Comparison of ENCODE assay signal across 19 cellular contexts in genomic region chr13:99351772-99352171, GRCh38. TPM values are rescaled to one million over a fixed set of nuclear protein-coding genes. Genes with fewer than 3 reads are reported as not detected.
DNase-seq lines count a peak whose midpoint lies in the region; ATAC-seq and TF ChIP-seq lines count a peak whose summit lies in the region.
"Had no signal": no experiment of that assay in that cellular context is flagged by ENCODE, and none has a peak within 500 bp of the region (broad histone marks: within the 10 kb centered on the region; RNA-seq: fewer than 3 reads in every experiment).

No MANE protein-coding gene starts in this region.

- peak overlapping the region; percentile 93 to 100 (median 93) for H3K27ac Mint-ChIP-seq in CD4-positive, CD25-positive, alpha-beta regulatory T cell
- H3K27ac Mint-ChIP-seq in T-helper 2 cell treated with Interferon-gamma antibody and Interleukin-4, amounts not matched to agents 5 μg/mL and 100 μg/mL, for 36 hours = peak overlapping the region; percentile 92
- H3K27ac Mint-ChIP-seq in endodermal cell = no peak overlapping the region
- H3K27ac Mint-ChIP-seq: type B pancreatic cell had no signal

- H3K9me3 Mint-ChIP-seq in CD4-positive, CD25-positive, alpha-beta regulatory T cell = no peaks in the 10 kb centered on the region
- H3K9me3 Mint-ChIP-seq in T-helper 2 cell treated with Interferon-gamma antibody and Interleukin-4, amounts not matched to agents 5 μg/mL and 100 μg/mL, for 36 hours = no peaks in the 10 kb centered on the region
- H3K9me3 Mint-ChIP-seq in endodermal cell = no peaks in the 10 kb centered on the region
- H3K9me3 Mint-ChIP-seq: type B pancreatic cell had no signal

- H3K4me3 Mint-ChIP-seq in CD4-positive, CD25-positive, alpha-beta regulatory T cell = peak overlapping the region; percentile 1 to 65 (median 62)
- H3K4me3 Mint-ChIP-seq in T-helper 2 cell treated with Interferon-gamma antibody and Interleukin-4, amounts not matched to agents 5 μg/mL and 100 μg/mL, for 36 hours = peak overlapping the region; percentile 70
- H3K4me3 Mint-ChIP-seq in endodermal cell = no peak overlapping the region
- H3K4me3 Mint-ChIP-seq: type B pancreatic cell had no signal

- no peaks in the 10 kb centered on the region for H3K9me3 ChIP-seq in CD4-positive, CD25-positive, alpha-beta regulatory T cell (ENCODE audit: control insufficient read depth in 2 of 2, low read length in 2 of 2)
- H3K9me3 ChIP-seq in endodermal cell (ENCODE audit: control insufficient read depth, low read length) (no peaks in the 10 kb centered on the region), vagina (no peaks in the 10 kb centered on the region), hepatocyte (ENCODE audit: low read depth) (no peaks in the 10 kb centered on the region)
- H3K9me3 ChIP-seq: psoas muscle had no signal

- H3K4me1 ChIP-seq in CD4-positive, CD25-positive, alpha-beta regulatory T cell (ENCODE audit: control insufficient read depth, insufficient read depth, low read length, poor library complexity, severe bottlenecking) = peaks cover 69% of the 10 kb centered on the region
- no peaks in the 10 kb centered on the region for H3K4me1 ChIP-seq in endodermal cell (ENCODE audit: control insufficient read depth, insufficient read depth, low read length)
- peaks cover 14% of the 10 kb centered on the region for H3K4me1 ChIP-seq in vagina
- H3K4me1 ChIP-seq in hepatocyte (ENCODE audit: insufficient read depth) = no peaks in the 10 kb centered on the region
- H3K4me1 ChIP-seq: psoas muscle had no signal

- H3K79me2 ChIP-seq in hepatocyte = no peaks in the 10 kb centered on the region

- TF ChIP-seq CTCF in endodermal cell (conservative IDR thresholded peaks at IDR 0.05) = no peak
- no peak for TF ChIP-seq CTCF in vagina (IDR thresholded peaks at IDR 0.05)
- TF ChIP-seq CTCF in GM10248 (IDR thresholded peaks at IDR 0.05; ENCODE audit: control extremely low read depth, extremely low read depth, low read depth, missing control alignments) = no peak
- no peak for TF ChIP-seq CTCF in hepatocyte (IDR thresholded peaks at IDR 0.05; ENCODE audit: poor library complexity)

- H3K4me3 ChIP-seq in CD4-positive, CD25-positive, alpha-beta regulatory T cell (ENCODE audit: low read depth, low read length) = peak overlapping the region; percentile 68
- H3K4me3 ChIP-seq in endodermal cell (ENCODE audit: low read length) (no peak overlapping the region), vagina (no peak overlapping the region), hepatocyte (no peak overlapping the region)
- H3K4me3 ChIP-seq: psoas muscle had no signal

- no peaks in the 10 kb centered on the region for H3K9me2 ChIP-seq in hepatocyte (replicated peaks; ENCODE audit: insufficient read depth)

- CTCF ChIA-PET in GM10248 (lab: Yijun Ruan, JAX) = interaction anchor here (1.1 to 3.9 kb wide), 15 partner anchors 8 to 176 kb away, joined by 3 to 19 read pairs (median 5); no protein-coding TSS in a partner anchor

- intact Hi-C loops in vagina (cut with DNase I) = no loop called here

- no peaks in the 10 kb centered on the region for H4K20me1 ChIP-seq in hepatocyte (ENCODE audit: insufficient read depth, poor library complexity, severe bottlenecking)

- H3K4me2 ChIP-seq in hepatocyte = no peak overlapping the region

- H3K9ac ChIP-seq in endodermal cell (ENCODE audit: extremely low read depth, low read length, poor library complexity, severe bottlenecking) = no peak overlapping the region

- ATAC-seq in CD4-positive, CD25-positive, alpha-beta regulatory T cell (ENCODE audit: low read depth in 2 of 2) = peak; percentile 30 to 47
- peak; percentile 27 for ATAC-seq in GM19025 (IDR thresholded peaks at IDR 0.05; ENCODE audit: low read depth, unreplicated experiment)
- no peak for ATAC-seq in GM18909 (IDR thresholded peaks at IDR 0.05; ENCODE audit: poor library complexity, unreplicated experiment)
- ATAC-seq: esophagus mucosa, Panc1, psoas muscle had no signal

- 93 to 100% methylated on average over 1 to 4 of the region's 4 CpGs for WGBS in endodermal cell (ENCODE audit: insufficient coverage in 1 of 2, insufficient read length in 1 of 2), 2 experiments
- 97% methylated on average over 4 of the region's 4 CpGs for WGBS in hepatocyte (ENCODE audit: low lambda C conversion rate, missing lambda C conversion rate)

- peaks cover 16 to 95% (median 74%) of the 10 kb centered on the region in 4 donors for H3K4me1 Mint-ChIP-seq in CD4-positive, CD25-positive, alpha-beta regulatory T cell
- peaks cover 72% of the 10 kb centered on the region for H3K4me1 Mint-ChIP-seq in T-helper 2 cell treated with Interferon-gamma antibody and Interleukin-4, amounts not matched to agents 5 μg/mL and 100 μg/mL, for 36 hours (ENCODE audit: low read depth)
- H3K4me1 Mint-ChIP-seq in endodermal cell = no peaks in the 10 kb centered on the region

- peaks cover 27% of the 10 kb centered on the region for H3K36me3 ChIP-seq in CD4-positive, CD25-positive, alpha-beta regulatory T cell (ENCODE audit: control insufficient read depth, insufficient read depth, low read length)
- H3K36me3 ChIP-seq in endodermal cell (ENCODE audit: control insufficient read depth, insufficient read depth, low read length) (peaks cover 61% of the 10 kb centered on the region), vagina (peaks cover 0 to 6% of the 10 kb centered on the region in 2 donors), hepatocyte (replicated peaks; ENCODE audit: insufficient read depth, low read depth) (no peaks in the 10 kb centered on the region)

- no peak overlapping the region for H2AFZ ChIP-seq in hepatocyte

- peak overlapping the region; percentile 97 for H3K27ac ChIP-seq in CD4-positive, CD25-positive, alpha-beta regulatory T cell (ENCODE audit: insufficient read depth, low read length, poor library complexity, severe bottlenecking)
- H3K27ac ChIP-seq in endodermal cell (ENCODE audit: low read depth, low read length) (no peak overlapping the region), vagina (no peak overlapping the region), hepatocyte (no peak overlapping the region)
- H3K27ac ChIP-seq: psoas muscle had no signal

- no peak for TF ChIP-seq POLR2A in vagina (IDR thresholded peaks at IDR 0.05)

- DNase-seq in CD4-positive, CD25-positive, alpha-beta regulatory T cell = peak in 2 of 3 donors; percentile 59 to 71
- peak; percentile 40 for DNase-seq in T-helper 2 cell treated with Interferon-gamma antibody and Interleukin-4, amounts not matched to agents 5 μg/mL and 100 μg/mL, for 36 hours (ENCODE audit: low spot score)
- DNase-seq in endodermal cell = peak; percentile 44
- no peak for DNase-seq in vagina (ENCODE audit: extremely low spot score in 2 of 2)
- no peak for DNase-seq in GM10248 (ENCODE audit: extremely low spot score)
- no peak for DNase-seq in hepatocyte (ENCODE audit: low spot score)
- DNase-seq: amniotic stem cell, DND-41, KBM-7, left cardiac atrium, NCI-H1417, NCI-H510A, psoas muscle, SW 1271 had no signal

- POLR2A ChIA-PET in GM10248 (lab: Yijun Ruan, JAX) = no interaction called here

- no peaks in the 10 kb centered on the region for H3K27me3 ChIP-seq in CD4-positive, CD25-positive, alpha-beta regulatory T cell (ENCODE audit: control insufficient read depth, insufficient read depth, low read length)
- H3K27me3 ChIP-seq in endodermal cell (ENCODE audit: control insufficient read depth, insufficient read depth, low read length, poor library complexity, severe bottlenecking) (no peaks in the 10 kb centered on the region), vagina (no peaks in the 10 kb centered on the region), hepatocyte (no peaks in the 10 kb centered on the region)

- peaks cover 48% of the 10 kb centered on the region for H3K36me3 Mint-ChIP-seq in CD4-positive, CD25-positive, alpha-beta regulatory T cell
- peaks cover 53% of the 10 kb centered on the region for H3K36me3 Mint-ChIP-seq in T-helper 2 cell treated with Interferon-gamma antibody and Interleukin-4, amounts not matched to agents 5 μg/mL and 100 μg/mL, for 36 hours (ENCODE audit: low read depth)
- peaks cover 49% of the 10 kb centered on the region for H3K36me3 Mint-ChIP-seq in endodermal cell (ENCODE audit: low read depth)

- no peaks in the 10 kb centered on the region for H3K27me3 Mint-ChIP-seq in CD4-positive, CD25-positive, alpha-beta regulatory T cell
- no peaks in the 10 kb centered on the region for H3K27me3 Mint-ChIP-seq in T-helper 2 cell treated with Interferon-gamma antibody and Interleukin-4, amounts not matched to agents 5 μg/mL and 100 μg/mL, for 36 hours (ENCODE audit: low read depth)
- H3K27me3 Mint-ChIP-seq in endodermal cell (ENCODE audit: insufficient read depth) = no peaks in the 10 kb centered on the region
- H3K27me3 Mint-ChIP-seq: type B pancreatic cell had no signal

RNA-seq across cellular contexts. Expression of gene GPR183, which starts 44.6 kb away (rescaled TPM):
- total RNA-seq in CD4-positive, CD25-positive, alpha-beta regulatory T cell = 206 TPM
- 100 to 1,000 TPM; 262 to 418 (median 324) TPM for polyA plus RNA-seq in CD4-positive, CD25-positive, alpha-beta regulatory T cell
- total RNA-seq in endodermal cell (under 1 TPM in 1 of 2 donors, not detected in 1; 0.62 TPM), vagina (12.0 TPM), hepatocyte (5.2 and 5.3 TPM in 2 replicates)
- 0.18 TPM for polyA plus RNA-seq in endodermal cell (2013, experiment 1 of 2)
- polyA plus RNA-seq in endodermal cell (2013, experiment 2 of 2) = 0.29 TPM
- polyA plus RNA-seq in hepatocyte = 1.4 and 3.0 TPM in 2 replicates

Comparison
In these comparisons a context has a peak if more than half of its experiments do, and no peak if none do; other contexts are left out.
1. DNase-seq: peak in CD4-positive, CD25-positive, alpha-beta regulatory T cell (2 of 3), T-helper 2 cell treated with Interferon-gamma antibody and Interleukin-4, amounts not matched to agents 5 μg/mL and 100 μg/mL, for 36 hours (single experiment) and endodermal cell (single experiment); none in vagina (0 of 2), GM10248 (single experiment) and hepatocyte (single experiment).
2. RNA of gene GPR183, which starts 44.6 kb away (total RNA-seq): 206 TPM in CD4-positive, CD25-positive, alpha-beta regulatory T cell (single experiment); 12.0 TPM in vagina (single experiment), 5.2 to 5.3 TPM in hepatocyte and 0.62 TPM in endodermal cell; every median in the first group is over 10 times any median in the second.